In genomic region chr1:235783148-235783776, GRCh38 we compare ENCODE assay signal across 8 cellular contexts.
DNase-seq lines count a peak whose midpoint lies in the region; ATAC-seq and TF ChIP-seq lines count a peak whose summit lies in the region.

No MANE protein-coding gene starts in this region.

- peak overlapping the region in 1 of 2 donors; percentile 35 for H3K27ac Mint-ChIP-seq in effector memory CD8-positive, alpha-beta T cell

- H3K27me3 Mint-ChIP-seq in effector memory CD8-positive, alpha-beta T cell = no peaks in the 10 kb centered on the region

- TF ChIP-seq CTCF in heart right ventricle (IDR thresholded peaks at IDR 0.05) (peak; percentile 18 to 70 (median 55)), right atrium auricular region (IDR thresholded peaks at IDR 0.05) (peak in 1 of 2 donors; percentile 69), colonic mucosa (IDR thresholded peaks at IDR 0.05) (peak; percentile 25), osteoblast (IDR thresholded peaks at IDR 0.05; ENCODE audit: extremely low read depth, low read depth, low read length) (peak; percentile 57)

- no peaks in the 10 kb centered on the region for H3K79me2 ChIP-seq in osteoblast (ENCODE audit: insufficient read depth, low read length)

- peaks cover 28% of the 10 kb centered on the region for H3K36me3 Mint-ChIP-seq in effector memory CD8-positive, alpha-beta T cell (ENCODE audit: insufficient read depth)

- no peak overlapping the region for H3K9ac ChIP-seq in colonic mucosa (ENCODE audit: low read depth in 2 of 2, low read length in 2 of 2)

- peaks cover 0 to 3% of the 10 kb centered on the region in 2 donors for H3K4me1 Mint-ChIP-seq in effector memory CD8-positive, alpha-beta T cell (ENCODE audit: low read depth in 2 of 2)

- H3K4me3 Mint-ChIP-seq in effector memory CD8-positive, alpha-beta T cell = no peak overlapping the region

- DNase-seq in heart right ventricle = no peak
- DNase-seq in right atrium auricular region (ENCODE audit: low spot score) = no peak
- DNase-seq in NCI-H774 (lab: John Stamatoyannopoulos, UW) = peak; percentile 45
- no peak for DNase-seq in colonic mucosa
- peak; percentile 65 for DNase-seq in osteoblast (ENCODE audit: insufficient read length, low spot score, missing footprints)
- DNase-seq in activated naive CD4-positive, alpha-beta T cell treated with Interleukin-2 at 50 U/mL for 16 hours = no peak
- no peak for DNase-seq in effector memory CD8-positive, alpha-beta T cell

- H3K9me3 ChIP-seq in heart right ventricle = no peaks in the 10 kb centered on the region
- no peaks in the 10 kb centered on the region for H3K9me3 ChIP-seq in right atrium auricular region
- no peaks in the 10 kb centered on the region for H3K9me3 ChIP-seq in colonic mucosa
- no peaks in the 10 kb centered on the region for H3K9me3 ChIP-seq in osteoblast (ENCODE audit: low read depth, low read length)

- H3K4me2 ChIP-seq in osteoblast (ENCODE audit: insufficient read depth, low read length) = no peak overlapping the region

- no peaks in the 10 kb centered on the region for H4K20me1 ChIP-seq in osteoblast (ENCODE audit: insufficient read depth, low read length)

- H3K36me3 ChIP-seq in heart right ventricle (peaks cover 0 to 83% (median 0%) of the 10 kb centered on the region in 9 donors), right atrium auricular region (peaks cover 17% of the 10 kb centered on the region), colonic mucosa (no peaks in the 10 kb centered on the region), osteoblast (ENCODE audit: insufficient read depth, low read length) (no peaks in the 10 kb centered on the region)

- H2AFZ ChIP-seq in osteoblast (ENCODE audit: low read length) = no peak overlapping the region

- no peaks in the 10 kb centered on the region for H3K4me1 ChIP-seq in heart right ventricle
- H3K4me1 ChIP-seq in right atrium auricular region = no peaks in the 10 kb centered on the region
- no peaks in the 10 kb centered on the region for H3K4me1 ChIP-seq in colonic mucosa
- H3K4me1 ChIP-seq in osteoblast (ENCODE audit: insufficient read depth, low read length) = peaks cover 13% of the 10 kb centered on the region

- ATAC-seq in heart right ventricle = no peak
- ATAC-seq in HG03095 (IDR thresholded peaks at IDR 0.05; ENCODE audit: unreplicated experiment) = no peak
- ATAC-seq in effector memory CD8-positive, alpha-beta T cell (replicated peaks) = no peak

- WGBS in heart right ventricle, 2 donors = 27 to 29% methylated on average over 8 of the region's 8 CpGs

- H3K27me3 ChIP-seq in heart right ventricle = no peaks in the 10 kb centered on the region
- no peaks in the 10 kb centered on the region for H3K27me3 ChIP-seq in right atrium auricular region
- H3K27me3 ChIP-seq in colonic mucosa = no peaks in the 10 kb centered on the region
- H3K27me3 ChIP-seq in osteoblast (ENCODE audit: insufficient read depth, low read length) = no peaks in the 10 kb centered on the region

- H3K27ac ChIP-seq in heart right ventricle = no peak overlapping the region
- no peak overlapping the region for H3K27ac ChIP-seq in right atrium auricular region
- H3K27ac ChIP-seq in colonic mucosa = no peak overlapping the region
- peak overlapping the region; percentile 33 for H3K27ac ChIP-seq in osteoblast (ENCODE audit: low read depth, low read length)

- no peaks in the 10 kb centered on the region for H3K9me3 Mint-ChIP-seq in effector memory CD8-positive, alpha-beta T cell

- H3K4me3 ChIP-seq in heart right ventricle (no peak overlapping the region), right atrium auricular region (no peak overlapping the region), colonic mucosa (no peak overlapping the region), osteoblast (ENCODE audit: insufficient read depth, low read length) (no peak overlapping the region)

- intact Hi-C loops in heart right ventricle (cut with DNase I) = loop anchor here in 9 of 10 donors (2.0 to 10.0 kb wide), 4 partner anchors 266 to 271 kb away; no protein-coding TSS in a partner anchor
- intact Hi-C loops in colonic mucosa (cut with DNase I) = loop anchor here (5.0 kb wide), 1 partner anchor 271 kb away; no protein-coding TSS in a partner anchor

Comparison
In these comparisons a context has a peak if more than half of its experiments do, and no peak if none do; other contexts are left out.
1. DNase-seq: peak in NCI-H774 (single experiment) and osteoblast (single experiment); none in heart right ventricle (0 of 2), right atrium auricular region (single experiment), colonic mucosa (single experiment), activated naive CD4-positive, alpha-beta T cell treated with Interleukin-2 at 50 U/mL for 16 hours (single experiment) and effector memory CD8-positive, alpha-beta T cell (0 of 3).